Comparison of ENCODE assay signal across 8 cellular contexts in the genomic region with DNA sequence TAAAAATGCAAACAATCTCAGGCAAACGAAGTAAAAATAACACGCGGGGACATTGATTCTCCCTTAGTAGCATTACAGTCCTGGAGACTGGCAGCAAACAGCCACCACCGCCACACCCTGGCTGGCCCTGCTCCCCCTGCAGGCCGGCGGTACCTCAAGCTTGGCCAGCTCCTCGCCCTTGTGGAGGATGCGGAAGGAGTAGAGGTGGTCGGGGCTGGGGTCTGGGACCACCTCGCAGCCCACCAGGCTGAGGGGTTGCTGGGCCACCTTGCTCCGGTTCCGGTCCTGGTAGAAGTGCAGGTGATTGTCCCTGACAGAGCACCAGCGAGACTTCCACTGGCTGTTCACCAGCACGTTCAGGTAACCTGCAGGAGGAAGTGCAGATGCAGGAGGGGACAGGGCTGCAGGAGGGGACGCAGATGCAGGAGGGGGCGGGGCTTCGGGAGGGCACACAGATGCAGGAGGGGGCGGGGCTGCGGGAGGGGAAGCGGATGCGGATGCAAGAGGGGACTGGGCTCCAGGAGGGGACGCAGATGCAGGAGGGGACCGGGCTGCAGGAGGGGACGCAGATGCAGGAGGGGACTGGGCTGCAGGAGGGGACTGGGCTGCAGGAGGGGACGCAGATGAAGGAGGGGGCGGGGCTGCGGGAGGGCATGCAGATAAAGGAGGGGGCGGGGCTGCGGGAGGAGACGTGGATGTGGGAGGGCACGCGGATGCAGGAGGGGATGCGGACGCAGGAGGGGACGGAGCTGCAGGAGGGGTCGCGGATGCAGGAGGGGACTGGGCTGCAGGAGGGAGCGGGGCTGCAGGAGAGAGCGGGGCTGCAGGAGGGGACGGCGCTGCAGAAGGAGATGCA.
DNase-seq lines count a peak whose midpoint lies in the region; ATAC-seq, FAIRE-seq and TF ChIP-seq lines count a peak whose summit lies in the region.

No MANE protein-coding gene starts in this region.

- DNase-seq in cerebellar cortex (ENCODE audit: low spot score) (peak; percentile 29), lung microvascular endothelial cell (ENCODE audit: low read depth in 2 of 2) (peak; percentile 29 to 45), RCC 7860 (ENCODE audit: low spot score) (no peak)
- DNase-seq in stimulated activated CD8-positive, alpha-beta memory T cell treated with anti-CD3 and anti-CD28 coated beads, Interleukin-15, amount 100 ng/mL, for 24 hours (ENCODE audit: low read depth): peak; percentile 33

- no peaks in the 10 kb centered on the region; the same call in 1 of the 2 replicates for H3K4me1 ChIP-seq in ES-I3 (ENCODE audit: insufficient read depth, low read length)
- H3K4me1 ChIP-seq in Loucy (ENCODE audit: insufficient read depth, low read length, poor library complexity, severe bottlenecking): peaks cover 11% of the 10 kb centered on the region

- peak overlapping the region; percentile 89 for H2AFZ ChIP-seq in Loucy (ENCODE audit: low read length)

- no peaks in the 10 kb centered on the region for H3K9me2 ChIP-seq in Loucy (replicated peaks; ENCODE audit: low read depth, low read length)

- no peaks in the 10 kb centered on the region for H3K36me3 ChIP-seq in ES-I3 (ENCODE audit: insufficient read depth, low read length)
- no peaks in the 10 kb centered on the region for H3K36me3 ChIP-seq in Loucy (ENCODE audit: insufficient read depth, low read length)

- no peak for FAIRE-seq in RCC 7860 (lab: Jason Lieb, UNC)

- H3K27me3 ChIP-seq in Loucy (ENCODE audit: insufficient read depth, low read length, poor library complexity, severe bottlenecking): no peaks in the 10 kb centered on the region

- no peaks in the 10 kb centered on the region for H4K20me1 ChIP-seq in Loucy (ENCODE audit: insufficient read depth, low read length, poor library complexity, severe bottlenecking)

- TF ChIP-seq CTCF in Loucy (conservative IDR thresholded peaks at IDR 0.05; ENCODE audit: low read length) (peak; percentile 77), WI38 (IDR thresholded peaks at IDR 0.05; ENCODE audit: low read depth, low read length) (peak; percentile 60)

- H3F3A ChIP-seq in Loucy (ENCODE audit: low read depth): no peaks in the 10 kb centered on the region

- H3K4me2 ChIP-seq in Loucy (ENCODE audit: low read depth, low read length, poor library complexity, severe bottlenecking): peak overlapping the region; percentile 83

- peak; percentile 70 for ATAC-seq in GM21737 (IDR thresholded peaks at IDR 0.05; ENCODE audit: unreplicated experiment)

- no peaks in the 10 kb centered on the region for H3K79me2 ChIP-seq in Loucy (ENCODE audit: insufficient read depth, low read length)

- H3K4me3 ChIP-seq in Loucy (ENCODE audit: low read length, poor library complexity, severe bottlenecking) (peak overlapping the region; percentile 76), WI38 (ENCODE audit: low read depth, low read length) (peak overlapping the region; percentile 36)

- H3K9ac ChIP-seq in ES-I3 (ENCODE audit: low read depth, low read length): peak overlapping the region; percentile 44; the same call in 1 of the 2 replicates
- peak overlapping the region; percentile 77 for H3K9ac ChIP-seq in Loucy (ENCODE audit: low read depth, low read length, poor library complexity, severe bottlenecking)

- H3K9me3 ChIP-seq in ES-I3 (ENCODE audit: control insufficient read depth, insufficient read depth, low read length) (no peaks in the 10 kb centered on the region), Loucy (ENCODE audit: insufficient read depth, low read depth, low read length) (no peaks in the 10 kb centered on the region)
